1 cellular context compared by ENCODE assay signal in genomic region chr19:33905937-33906577, GRCh38.
TF ChIP-seq lines count a peak whose summit lies in the region.

No MANE protein-coding gene starts in this region.

TF ChIP-seq in HEK293, 187 proteins besides CTCF, POLR2A, EP300 and RAD21 (continued from another document):
- TF ChIP-seq ZBTB20 (tag by site-specific recombination; IDR thresholded peaks at IDR 0.05) = peak; percentile 85
